In genomic region chr15:44711089-44711355, GRCh38 we compare ENCODE assay signal across 8 cellular contexts. TPM values are rescaled to one million over a fixed set of nuclear protein-coding genes. Genes with fewer than 3 reads are reported as not detected.
DNase-seq lines count a peak whose midpoint lies in the region; ATAC-seq, FAIRE-seq and TF ChIP-seq lines count a peak whose summit lies in the region.

TSS of gene PATL2 (minus strand) at chr15:44711323. CDS start at chr15:44676490, 34,833 bp downstream.

- H3K27me3 Mint-ChIP-seq in CD4-positive, alpha-beta memory T cell = no peaks in the 10 kb centered on the region
- peaks cover 2% of the 10 kb centered on the region for H3K27me3 Mint-ChIP-seq in endothelial cell (ENCODE audit: unreplicated experiment)

- H3K9me3 ChIP-seq in CD4-positive, alpha-beta memory T cell (ENCODE audit: control insufficient read depth in 1 of 2, low read length in 2 of 2) = no peaks in the 10 kb centered on the region
- H3K9me3 ChIP-seq in PC-3 (ENCODE audit: low read length) (no peaks in the 10 kb centered on the region), osteoblast (ENCODE audit: low read depth, low read length) (no peaks in the 10 kb centered on the region)

- peak within 1 kb of the TSS; percentile 100 for H3K27ac Mint-ChIP-seq in CD4-positive, alpha-beta memory T cell
- peak within 1 kb of the TSS; percentile 99 for H3K27ac Mint-ChIP-seq in endothelial cell (ENCODE audit: unreplicated experiment)

- no peaks in the 10 kb centered on the region for H3K27me3 ChIP-seq in CD4-positive, alpha-beta memory T cell (ENCODE audit: insufficient read depth, low read length)
- H3K27me3 ChIP-seq in PC-3 (ENCODE audit: low read length) = no peaks in the 10 kb centered on the region
- H3K27me3 ChIP-seq in osteoblast (ENCODE audit: insufficient read depth, low read length) = no peaks in the 10 kb centered on the region

- TF ChIP-seq CTCF in PC-3 (conservative IDR thresholded peaks at IDR 0.05; ENCODE audit: low read depth, low read length) (no peak; the same call in 1 of the 2 replicates), endothelial cell (IDR thresholded peaks at IDR 0.05; ENCODE audit: unreplicated experiment) (no peak), osteoblast (IDR thresholded peaks at IDR 0.05; ENCODE audit: extremely low read depth, low read depth, low read length) (no peak)

- ATAC-seq in PC-3 = no peak; the same call in 1 of the 2 replicates
- ATAC-seq in HG03520 (IDR thresholded peaks at IDR 0.05; ENCODE audit: unreplicated experiment) = no peak

- H3K4me3 ChIP-seq in CD4-positive, alpha-beta memory T cell (ENCODE audit: low read length in 2 of 2) = peak within 1 kb of the TSS; percentile 94
- H3K4me3 ChIP-seq in PC-3 (ENCODE audit: low read length) (peak within 1 kb of the TSS; percentile 76), osteoblast (ENCODE audit: insufficient read depth, low read length) (peak within 1 kb of the TSS; percentile 100)

- intact Hi-C loops in CD4-positive, alpha-beta memory T cell (cut with micrococcal nuclease) = loop anchor here (1.0 to 2.0 kb wide), 5 partner anchors 8 to 48 kb away; partner anchors contain the start of genes SPG11 and TRIM69
- intact Hi-C loops in PC-3 (cut with micrococcal nuclease) = loop anchor here (1.0 kb wide), 1 partner anchor 48 kb away; the partner anchor contains the start of gene SPG11

- H2AFZ ChIP-seq in PC-3 (ENCODE audit: low read length) = peak within 1 kb of the TSS; percentile 91
- peak within 1 kb of the TSS; percentile 97 for H2AFZ ChIP-seq in osteoblast (ENCODE audit: low read length)

- H3K79me2 ChIP-seq in PC-3 (ENCODE audit: low read length) (peaks cover 37% of the 10 kb centered on the region), osteoblast (ENCODE audit: insufficient read depth, low read length) (peaks cover 61% of the 10 kb centered on the region)

- TF ChIP-seq POLR2A in GM12892 (IDR thresholded peaks at IDR 0.05; ENCODE audit: low read depth, low read length) = no peak

- DNase-seq in CD4-positive, alpha-beta memory T cell = no peak
- DNase-seq in PC-3 (no peak), endothelial cell (ENCODE audit: low spot score) (no peak), osteoblast (ENCODE audit: insufficient read length, low spot score, missing footprints) (no peak), glomerular visceral epithelial cell (ENCODE audit: extremely low spot score) (no peak), GM12892 (ENCODE audit: insufficient read length) (no peak)
- no peak for DNase-seq in central memory CD4-positive, alpha-beta T cell

- FAIRE-seq in GM12892 (lab: Jason Lieb, UNC) = no peak

- peaks cover 33% of the 10 kb centered on the region for H3K4me1 ChIP-seq in CD4-positive, alpha-beta memory T cell (ENCODE audit: insufficient read depth, low read length)
- H3K4me1 ChIP-seq in PC-3 (ENCODE audit: insufficient read depth, low read length) (peaks cover 21% of the 10 kb centered on the region), osteoblast (ENCODE audit: insufficient read depth, low read length) (peaks cover 17% of the 10 kb centered on the region)

- peaks cover 57 to 62% of the 10 kb centered on the region in 2 donors for H3K36me3 Mint-ChIP-seq in CD4-positive, alpha-beta memory T cell
- peaks cover 12% of the 10 kb centered on the region for H3K36me3 Mint-ChIP-seq in endothelial cell (ENCODE audit: low read depth, unreplicated experiment)

- no peaks in the 10 kb centered on the region for H3K9me2 ChIP-seq in PC-3 (replicated peaks; ENCODE audit: low read length)

- peak within 1 kb of the TSS; percentile 85 for H3K9ac ChIP-seq in PC-3 (ENCODE audit: low read length)

- H3K4me2 ChIP-seq in PC-3 (ENCODE audit: low read length) (peak within 1 kb of the TSS; percentile 90), osteoblast (ENCODE audit: insufficient read depth, low read length) (peak within 1 kb of the TSS; percentile 96)

- H4K20me1 ChIP-seq in PC-3 (ENCODE audit: low read length) (peaks cover 6% of the 10 kb centered on the region; the same call in 1 of the 2 replicates), osteoblast (ENCODE audit: insufficient read depth, low read length) (peaks cover 41% of the 10 kb centered on the region)

- peak within 1 kb of the TSS; percentile 99 for H3K27ac ChIP-seq in CD4-positive, alpha-beta memory T cell (ENCODE audit: low read depth, low read length)
- H3K27ac ChIP-seq in PC-3 (ENCODE audit: low read length) (peak within 1 kb of the TSS; percentile 44), osteoblast (ENCODE audit: low read depth, low read length) (peak within 1 kb of the TSS; percentile 92)

- peaks cover 36% of the 10 kb centered on the region for H3K36me3 ChIP-seq in CD4-positive, alpha-beta memory T cell (ENCODE audit: insufficient read depth, low read length)
- peaks cover 9% of the 10 kb centered on the region for H3K36me3 ChIP-seq in PC-3 (ENCODE audit: low read depth, low read length)
- peaks cover 14% of the 10 kb centered on the region for H3K36me3 ChIP-seq in osteoblast (ENCODE audit: insufficient read depth, low read length)

- no peaks in the 10 kb centered on the region for H3F3A ChIP-seq in PC-3 (ENCODE audit: low read length, unreplicated experiment)

- POLR2A ChIA-PET in CD4-positive, alpha-beta memory T cell (lab: Charles Lee; ENCODE audit: partially characterized antibody) = interaction anchor here (0.6 to 39.7 kb wide), 33 partner anchors 13 to 878 kb away, joined by 3 to 5737 read pairs (median 5); partner anchors contain the start of genes CTDSPL2, EIF3J, GOLM2 and SORD
- POLR2A ChIA-PET in PC-3 (lab: Charles Lee; ENCODE audit: unreplicated experiment) = interaction anchor here (0.6 to 3.5 kb wide), 4 partner anchors 17 to 608 kb away, joined by 3 to 28 read pairs (median 4); partner anchors contain the start of gene SPG11

- H3K4me1 Mint-ChIP-seq in CD4-positive, alpha-beta memory T cell = peaks cover 29 to 69% (median 46%) of the 10 kb centered on the region in 4 donors
- H3K4me1 Mint-ChIP-seq in endothelial cell (ENCODE audit: unreplicated experiment) = peaks cover 19% of the 10 kb centered on the region

- H3K4me3 Mint-ChIP-seq in CD4-positive, alpha-beta memory T cell = peak within 1 kb of the TSS; percentile 90 to 100 (median 99)
- H3K4me3 Mint-ChIP-seq in endothelial cell (ENCODE audit: unreplicated experiment) = peak within 1 kb of the TSS; percentile 98

- no TSS peak for BruUV-seq in PC-3 (replicated peaks; lab: Mats Ljungman, UMichigan)

- H3K9me3 Mint-ChIP-seq in CD4-positive, alpha-beta memory T cell = peaks cover 0 to 17% (median 0%) of the 10 kb centered on the region in 8 donors
- no peaks in the 10 kb centered on the region for H3K9me3 Mint-ChIP-seq in endothelial cell (ENCODE audit: unreplicated experiment)

- CTCF ChIA-PET in CD4-positive, alpha-beta memory T cell (lab: Charles Lee; ENCODE audit: partially characterized antibody) = interaction anchor here (0.6 to 33.6 kb wide), 16 partner anchors 8 to 143 kb away, joined by 3 to 821 read pairs (median 8); partner anchors contain the start of genes SPG11 and TRIM69
- CTCF ChIA-PET in PC-3 (lab: Charles Lee) = interaction anchor here (0.6 to 1.5 kb wide), 5 partner anchors 15 to 47 kb away, joined by 3 to 8 read pairs (median 4); no protein-coding TSS in a partner anchor

RNA-seq across cellular contexts. Expression of gene PATL2, which starts in this region (rescaled TPM):
- total RNA-seq in CD4-positive, alpha-beta memory T cell = 10 to 100 TPM; 62.1 to 62.8 TPM
- polyA plus RNA-seq in CD4-positive, alpha-beta memory T cell = 1 to 10 TPM; 5.7 to 7.5 TPM
- total RNA-seq in PC-3 (2014; rRNA removed) = 0.15 TPM in 1 of 2 replicates, not detected in the other
- 0.69 TPM for total RNA-seq in endothelial cell (ENCODE audit: unreplicated experiment)
- 1.8 and 2.7 TPM in 2 replicates for total RNA-seq in osteoblast
- 12.6 TPM for polyA plus RNA-seq in GM12892 (2012; ENCODE audit: missing spikeins)

Comparison
In these comparisons a context has a peak if more than half of its experiments do, and no peak if none do; other contexts are left out.
1. RNA of gene PATL2 (total RNA-seq): 62.1 to 62.8 TPM in CD4-positive, alpha-beta memory T cell; 1.8 to 2.7 TPM in osteoblast, 0.69 TPM in endothelial cell (single experiment) and 0.15 TPM in PC-3; every median in the first group is over 10 times any median in the second.
2. H3K27ac ChIP-seq: peak in every context shown above with its lines; median percentile 99 in CD4-positive, alpha-beta memory T cell; 92 in osteoblast; 44 in PC-3.
3. Peak in every context shown above with its lines, with median percentiles within 50 percentile points of each other: H3K4me3 ChIP-seq.